ENCODE assay signal across 32 cellular contexts in the genomic region with DNA sequence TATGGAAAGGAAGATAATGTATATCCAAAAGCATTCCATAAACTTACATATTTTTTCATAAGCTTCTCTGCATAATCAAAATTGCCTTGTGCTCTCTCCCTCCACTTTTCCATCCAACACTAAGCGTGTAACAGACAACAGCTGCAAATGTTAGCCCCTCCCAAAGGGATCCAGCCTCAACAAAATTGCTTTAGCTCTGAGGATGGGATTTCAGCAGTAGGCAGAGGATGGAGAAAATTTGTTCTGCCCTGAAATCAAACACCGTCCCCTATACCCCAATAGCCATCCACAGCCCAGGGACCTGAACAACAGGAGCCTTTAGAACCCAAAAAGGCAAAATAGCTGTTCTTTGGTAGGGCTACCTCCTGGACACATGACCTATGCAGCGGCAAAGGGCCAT. TPM values are rescaled to one million over a fixed set of nuclear protein-coding genes. Genes with fewer than 3 reads are reported as not detected.
"Had no signal": no experiment of that assay in that cellular context is flagged by ENCODE, and none has a peak within 500 bp of the region (broad histone marks: within the 10 kb centered on the region; RNA-seq: fewer than 3 reads in every experiment).

No MANE protein-coding gene starts in this region.

- H3K36me3 Mint-ChIP-seq: naive thymus-derived CD8-positive, alpha-beta T cell; natural killer cell treated with Interleukin-12 subunit alpha and Interleukin-12 subunit beta and Interleukin-15 and Interleukin-18, amount 100 ng/mL, for 72 hours; neural progenitor cell; stimulated activated memory B cell treated with anti-CD40 and anti-IgM and Interleukin-4, amounts not matched to agents 10 μg/mL and 1 μg/mL and 100 μg/mL, for 72 hours; type B pancreatic cell had no signal

- DNase-seq: naive thymus-derived CD8-positive, alpha-beta T cell; occipital lobe; ovary; posterior cingulate gyrus; psoas muscle; right cardiac atrium; right lobe of liver; sigmoid colon; spleen; stimulated activated CD4-positive, alpha-beta T cell treated with anti-CD3 and anti-CD28 coated beads, Interleukin-12 subunit alpha, Interleukin-12 subunit beta, amount 100 ng/mL, for 4 hours; stimulated activated CD4-positive, alpha-beta T cell treated with anti-CD3 and anti-CD28 coated beads, Interleukin-1b, Interleukin-23, amount 100 ng/mL, for 48 hours; stimulated activated CD4-positive, alpha-beta T cell treated with anti-CD3 and anti-CD28 coated beads, Interleukin-4, amount 100 ng/mL, for 1 hour; stimulated activated CD4-positive, alpha-beta T cell treated with anti-CD3 and anti-CD28 coated beads, Interleukin-4, amount 100 ng/mL, for 4 hours; stimulated activated CD8-positive, alpha-beta memory T cell treated with anti-CD3 and anti-CD28 coated beads, Interleukin-4, amount 100 ng/mL, for 48 hours; stimulated activated naive CD4-positive, alpha-beta T cell; stimulated activated naive CD8-positive, alpha-beta T cell treated with anti-CD3 and anti-CD28 coated beads, Interleukin-15, amount 100 ng/mL, for 72 hours; stimulated activated naive CD8-positive, alpha-beta T cell treated with anti-CD3 and anti-CD28 coated beads, Interleukin-15, Interleukin-2, amounts not matched to agents 100 U/mL and 50 U/mL, for 24 hours; substantia nigra; testis; tibial artery; transverse colon; upper lobe of right lung; uterus had no signal

- H3K4me1 ChIP-seq: neural progenitor cell, parathyroid adenoma, psoas muscle, right lobe of liver, sigmoid colon, spleen, suprapubic skin, testis, transverse colon, upper lobe of right lung, uterus had no signal

- H3K27ac ChIP-seq: neural progenitor cell, ovary, parathyroid adenoma, psoas muscle, right lobe of liver, sigmoid colon, skin epidermis, spleen, suprapubic skin, testis, tibial artery, transverse colon, upper lobe of right lung, uterus had no signal

- H3K4me1 Mint-ChIP-seq: naive thymus-derived CD8-positive, alpha-beta T cell; stimulated activated memory B cell treated with anti-CD40 and anti-IgM and Interleukin-4, amounts not matched to agents 10 μg/mL and 1 μg/mL and 100 μg/mL, for 72 hours; stimulated activated naive CD8-positive, alpha-beta T cell treated with anti-CD3 and anti-CD28 coated beads, Interleukin-15, amount 100 ng/mL, for 72 hours had no signal

- H3K27me3 Mint-ChIP-seq: progenitor cell of endocrine pancreas; stimulated activated memory B cell treated with anti-CD40 and anti-IgM and Interleukin-4, amounts not matched to agents 10 μg/mL and 1 μg/mL and 100 μg/mL, for 72 hours; stimulated activated naive CD8-positive, alpha-beta T cell treated with anti-CD3 and anti-CD28 coated beads, Interleukin-15, amount 100 ng/mL, for 72 hours had no signal

- H3K4me3 Mint-ChIP-seq: naive thymus-derived CD8-positive, alpha-beta T cell; natural killer cell treated with Interleukin-12 subunit alpha and Interleukin-12 subunit beta and Interleukin-15 and Interleukin-18, amount 100 ng/mL, for 72 hours; neural progenitor cell; stimulated activated memory B cell treated with anti-CD40 and anti-IgM and Interleukin-4, amounts not matched to agents 10 μg/mL and 1 μg/mL and 100 μg/mL, for 72 hours; stimulated activated naive CD8-positive, alpha-beta T cell treated with anti-CD3 and anti-CD28 coated beads, Interleukin-15, amount 100 ng/mL, for 72 hours; type B pancreatic cell had no signal

- H3K27me3 ChIP-seq: neural progenitor cell, ovary, sigmoid colon, suprapubic skin, testis, tibial artery, transverse colon, upper lobe of right lung, uterus had no signal

- ATAC-seq: naive thymus-derived CD8-positive, alpha-beta T cell; natural killer cell treated with Interleukin-12 subunit alpha and Interleukin-12 subunit beta and Interleukin-15 and Interleukin-18, amount 100 ng/mL, for 72 hours; psoas muscle; right cardiac atrium; right lobe of liver; stimulated activated memory B cell treated with anti-CD40 and anti-IgM and Interleukin-4, amounts not matched to agents 10 μg/mL and 1 μg/mL and 100 μg/mL, for 72 hours; stimulated activated naive CD8-positive, alpha-beta T cell treated with anti-CD3 and anti-CD28 coated beads, Interleukin-15, amount 100 ng/mL, for 72 hours; stimulated activated naive CD8-positive, alpha-beta T cell treated with anti-CD3 and anti-CD28 coated beads, Interleukin-15, Interleukin-2, amounts not matched to agents 100 U/mL and 50 U/mL, for 24 hours; upper lobe of right lung had no signal

- H3K9me3 Mint-ChIP-seq: naive thymus-derived CD8-positive, alpha-beta T cell; natural killer cell treated with Interleukin-12 subunit alpha and Interleukin-12 subunit beta and Interleukin-15 and Interleukin-18, amount 100 ng/mL, for 72 hours; neural progenitor cell; stimulated activated memory B cell treated with anti-CD40 and anti-IgM and Interleukin-4, amounts not matched to agents 10 μg/mL and 1 μg/mL and 100 μg/mL, for 72 hours; stimulated activated naive CD8-positive, alpha-beta T cell treated with anti-CD3 and anti-CD28 coated beads, Interleukin-15, amount 100 ng/mL, for 72 hours; type B pancreatic cell had no signal

- H3K27ac Mint-ChIP-seq: naive thymus-derived CD8-positive, alpha-beta T cell; natural killer cell treated with Interleukin-12 subunit alpha and Interleukin-12 subunit beta and Interleukin-15 and Interleukin-18, amount 100 ng/mL, for 72 hours; neural progenitor cell; progenitor cell of endocrine pancreas; stimulated activated memory B cell treated with anti-CD40 and anti-IgM and Interleukin-4, amounts not matched to agents 10 μg/mL and 1 μg/mL and 100 μg/mL, for 72 hours; stimulated activated naive CD8-positive, alpha-beta T cell treated with anti-CD3 and anti-CD28 coated beads, Interleukin-15, amount 100 ng/mL, for 72 hours; type B pancreatic cell had no signal

- H3K36me3 ChIP-seq: neural progenitor cell, ovary, right lobe of liver, sigmoid colon, spleen, suprapubic skin, tibial artery, transverse colon, upper lobe of right lung, uterus had no signal

- H3K9me3 ChIP-seq: ovary, psoas muscle, right lobe of liver, sigmoid colon, spleen, suprapubic skin, testis, tibial artery, transverse colon, upper lobe of right lung, uterus had no signal

- H3K4me3 ChIP-seq: neural progenitor cell, ovary, psoas muscle, right lobe of liver, sigmoid colon, skin epidermis, smooth muscle cell, spleen, suprapubic skin, testis, tibial artery, transverse colon, upper lobe of right lung, uterus had no signal

RNA-seq across cellular contexts. Expression of a gene that starts 28.8 kb away (rescaled TPM):
- total RNA-seq: naive thymus-derived CD8-positive, alpha-beta T cell; natural killer cell treated with Interleukin-12 subunit alpha and Interleukin-12 subunit beta and Interleukin-15 and Interleukin-18, amount 100 ng/mL, for 72 hours had no signal
- polyA plus RNA-seq: naive thymus-derived CD8-positive, alpha-beta T cell had no signal
